Comparison of ENCODE assay signal across 24 cellular contexts in the genomic region with DNA sequence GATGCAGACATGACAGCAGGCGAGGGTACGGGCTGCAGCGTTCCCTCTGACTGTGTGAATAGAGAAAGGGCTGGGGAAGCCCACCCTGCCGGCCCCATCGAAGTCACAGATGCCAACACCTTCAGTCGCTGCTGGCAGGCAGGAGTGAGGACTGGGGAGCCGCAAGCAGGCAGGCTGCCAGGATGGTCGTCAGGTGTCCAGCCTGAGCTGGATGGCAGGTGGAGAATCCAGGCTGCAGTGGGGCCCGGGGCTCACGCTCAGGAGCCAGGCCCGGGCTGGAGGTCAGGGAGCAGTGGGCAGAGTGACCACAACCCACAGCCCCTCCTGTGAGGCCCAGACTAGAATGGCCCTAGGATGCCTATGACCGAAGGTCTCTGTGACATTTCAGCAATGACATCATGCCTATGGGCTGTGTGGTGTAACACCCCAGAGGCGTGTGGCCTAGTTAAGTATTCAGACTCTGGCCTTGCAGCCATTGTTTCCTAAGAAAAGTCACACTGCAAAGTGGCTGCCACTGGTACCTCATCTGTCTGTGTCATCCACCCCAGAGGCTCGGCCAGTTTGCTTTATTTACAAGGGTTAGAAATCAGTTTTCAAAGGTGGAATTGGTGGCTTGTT. TPM values are rescaled to one million over a fixed set of nuclear protein-coding genes. Genes with fewer than 3 reads are reported as not detected.
DNase-seq lines count a peak whose midpoint lies in the region; ATAC-seq and TF ChIP-seq lines count a peak whose summit lies in the region.
"Had no signal": no experiment of that assay in that cellular context is flagged by ENCODE, and none has a peak within 500 bp of the region (broad histone marks: within the 10 kb centered on the region; RNA-seq: fewer than 3 reads in every experiment).

No MANE protein-coding gene starts in this region.

- no peak overlapping the region for H3K27ac Mint-ChIP-seq in T-helper 2 cell treated with Interferon-gamma antibody and Interleukin-4, amounts not matched to agents 5 μg/mL and 100 μg/mL, for 36 hours
- no peak overlapping the region for H3K27ac Mint-ChIP-seq in stimulated activated effector memory CD8-positive, alpha-beta T cell treated with anti-CD3 and anti-CD28 coated beads, Interleukin-12 subunit alpha, Interleukin-12 subunit beta, amount 100 ng/mL, for 72 hours
- H3K27ac Mint-ChIP-seq: HFFc6 had no signal

- H3K27me3 ChIP-seq in Loucy (ENCODE audit: insufficient read depth, low read length, poor library complexity, severe bottlenecking): no peaks in the 10 kb centered on the region
- H3K27me3 ChIP-seq: neutrophil had no signal

- H3K9me3 Mint-ChIP-seq in T-helper 2 cell treated with Interferon-gamma antibody and Interleukin-4, amounts not matched to agents 5 μg/mL and 100 μg/mL, for 36 hours: no peaks in the 10 kb centered on the region
- no peaks in the 10 kb centered on the region for H3K9me3 Mint-ChIP-seq in stimulated activated effector memory CD8-positive, alpha-beta T cell treated with anti-CD3 and anti-CD28 coated beads, Interleukin-12 subunit alpha, Interleukin-12 subunit beta, amount 100 ng/mL, for 72 hours
- H3K9me3 Mint-ChIP-seq: activated T-cell treated with anti-CD3 and anti-CD28 coated beads, Interleukin-2, amount 50 U/mL, for 4 hours; HFFc6 had no signal

- H2AFZ ChIP-seq in Loucy (ENCODE audit: low read length): no peak overlapping the region

- peaks cover 13% of the 10 kb centered on the region for H4K20me1 ChIP-seq in Loucy (ENCODE audit: insufficient read depth, low read length, poor library complexity, severe bottlenecking)

- no peaks in the 10 kb centered on the region for H3K36me3 Mint-ChIP-seq in T-helper 2 cell treated with Interferon-gamma antibody and Interleukin-4, amounts not matched to agents 5 μg/mL and 100 μg/mL, for 36 hours (ENCODE audit: low read depth)
- no peaks in the 10 kb centered on the region for H3K36me3 Mint-ChIP-seq in stimulated activated effector memory CD8-positive, alpha-beta T cell treated with anti-CD3 and anti-CD28 coated beads, Interleukin-12 subunit alpha, Interleukin-12 subunit beta, amount 100 ng/mL, for 72 hours

- H3K27me3 Mint-ChIP-seq in T-helper 2 cell treated with Interferon-gamma antibody and Interleukin-4, amounts not matched to agents 5 μg/mL and 100 μg/mL, for 36 hours (ENCODE audit: low read depth): no peaks in the 10 kb centered on the region

- H3K9me3 ChIP-seq in Loucy (ENCODE audit: insufficient read depth, low read depth, low read length): no peaks in the 10 kb centered on the region
- H3K9me3 ChIP-seq: A549, neutrophil had no signal

- H3F3A ChIP-seq in Loucy (ENCODE audit: low read depth): no peaks in the 10 kb centered on the region

- H3K4me2 ChIP-seq in Loucy (ENCODE audit: low read depth, low read length, poor library complexity, severe bottlenecking): peak overlapping the region; percentile 2
- H3K4me2 ChIP-seq: A549 had no signal

- no peak overlapping the region for H3K9ac ChIP-seq in Loucy (ENCODE audit: low read depth, low read length, poor library complexity, severe bottlenecking)

- H3K4me3 ChIP-seq in Loucy (ENCODE audit: low read length, poor library complexity, severe bottlenecking): no peak overlapping the region
- H3K4me3 ChIP-seq: A549, cardiac muscle cell, K562, SK-N-MC had no signal

- ATAC-seq in left lobe of liver: no peak
- ATAC-seq in stimulated activated effector memory CD8-positive, alpha-beta T cell treated with anti-CD3 and anti-CD28 coated beads, Interleukin-12 subunit alpha, Interleukin-12 subunit beta, amount 100 ng/mL, for 72 hours: peak; percentile 8
- no peak for ATAC-seq in GM21576 (IDR thresholded peaks at IDR 0.05; ENCODE audit: unreplicated experiment)
- ATAC-seq: A549; activated T-cell treated with anti-CD3 and anti-CD28 coated beads, Interleukin-2, amount 50 U/mL, for 4 hours; K562 had no signal

- peaks cover 73% of the 10 kb centered on the region for H3K79me2 ChIP-seq in Loucy (ENCODE audit: insufficient read depth, low read length)

- no peaks in the 10 kb centered on the region for H3K9me2 ChIP-seq in Loucy (replicated peaks; ENCODE audit: low read depth, low read length)

- H3K4me1 ChIP-seq in Loucy (ENCODE audit: insufficient read depth, low read length, poor library complexity, severe bottlenecking): peaks cover 58% of the 10 kb centered on the region
- H3K4me1 ChIP-seq: A549 had no signal

- no peaks in the 10 kb centered on the region for H3K4me1 Mint-ChIP-seq in T-helper 2 cell treated with Interferon-gamma antibody and Interleukin-4, amounts not matched to agents 5 μg/mL and 100 μg/mL, for 36 hours (ENCODE audit: low read depth)
- no peaks in the 10 kb centered on the region for H3K4me1 Mint-ChIP-seq in stimulated activated effector memory CD8-positive, alpha-beta T cell treated with anti-CD3 and anti-CD28 coated beads, Interleukin-12 subunit alpha, Interleukin-12 subunit beta, amount 100 ng/mL, for 72 hours

- DNase-seq in T-helper 2 cell treated with Interferon-gamma antibody and Interleukin-4, amounts not matched to agents 5 μg/mL and 100 μg/mL, for 36 hours (ENCODE audit: low spot score): peak; percentile 2
- DNase-seq in T-helper 2 cell (no peak), left lobe of liver (ENCODE audit: low spot score) (peak; percentile 37), GDM1 (lab: John Stamatoyannopoulos, UW) (no peak), GF-D8 (lab: John Stamatoyannopoulos, UW) (no peak)
- peak in 1 of 2 donors; percentile 28 for DNase-seq in stimulated activated effector memory CD8-positive, alpha-beta T cell treated with anti-CD3 and anti-CD28 coated beads, Interleukin-12 subunit alpha, Interleukin-12 subunit beta, amount 100 ng/mL, for 72 hours (ENCODE audit: low spot score in 2 of 2)
- DNase-seq: activated CD4-positive, CD25-positive, alpha-beta regulatory T cell; activated naive CD4-positive, alpha-beta T cell treated with Interleukin-2 at 50 U/mL for 16 hours; activated T-cell treated with anti-CD3 and anti-CD28 coated beads, Interleukin-2, amount 50 U/mL, for 4 hours; Calu3; foreskin fibroblast; HFFc6; hypothalamus; NCI-H1694 treated with DMSO at 0.1 percent for 48 hours; NCI-H345 had no signal

- H3K36me3 ChIP-seq in Loucy (ENCODE audit: insufficient read depth, low read length): peaks cover 4% of the 10 kb centered on the region; the same call in 1 of the 2 replicates
- H3K36me3 ChIP-seq: cardiac muscle cell, neutrophil had no signal

- no peak overlapping the region for H3K4me3 Mint-ChIP-seq in T-helper 2 cell treated with Interferon-gamma antibody and Interleukin-4, amounts not matched to agents 5 μg/mL and 100 μg/mL, for 36 hours
- no peak overlapping the region for H3K4me3 Mint-ChIP-seq in stimulated activated effector memory CD8-positive, alpha-beta T cell treated with anti-CD3 and anti-CD28 coated beads, Interleukin-12 subunit alpha, Interleukin-12 subunit beta, amount 100 ng/mL, for 72 hours
- H3K4me3 Mint-ChIP-seq: activated T-cell treated with anti-CD3 and anti-CD28 coated beads, Interleukin-2, amount 50 U/mL, for 4 hours; HFFc6 had no signal

- TF ChIP-seq CTCF in Loucy (conservative IDR thresholded peaks at IDR 0.05; ENCODE audit: low read length): no peak

RNA-seq across cellular contexts. Expression of a gene that starts 15.7 kb away (rescaled TPM):
- total RNA-seq in left lobe of liver: not detected
- total RNA-seq: activated T-cell treated with anti-CD3 and anti-CD28 coated beads, Interleukin-2, amount 50 U/mL, for 4 hours; Calu3; cardiac muscle cell; dermis microvascular lymphatic vessel endothelial cell; HFFc6; K562; mononuclear cell had no signal

Comparison
In these comparisons a context has a peak if more than half of its experiments do, and no peak if none do; other contexts are left out.
1. DNase-seq: peak in T-helper 2 cell treated with Interferon-gamma antibody and Interleukin-4, amounts not matched to agents 5 μg/mL and 100 μg/mL, for 36 hours (single experiment) and left lobe of liver (single experiment); none in T-helper 2 cell (0 of 5), GDM1 (single experiment) and GF-D8 (single experiment).